9 cellular contexts compared by ENCODE assay signal in the genomic region with DNA sequence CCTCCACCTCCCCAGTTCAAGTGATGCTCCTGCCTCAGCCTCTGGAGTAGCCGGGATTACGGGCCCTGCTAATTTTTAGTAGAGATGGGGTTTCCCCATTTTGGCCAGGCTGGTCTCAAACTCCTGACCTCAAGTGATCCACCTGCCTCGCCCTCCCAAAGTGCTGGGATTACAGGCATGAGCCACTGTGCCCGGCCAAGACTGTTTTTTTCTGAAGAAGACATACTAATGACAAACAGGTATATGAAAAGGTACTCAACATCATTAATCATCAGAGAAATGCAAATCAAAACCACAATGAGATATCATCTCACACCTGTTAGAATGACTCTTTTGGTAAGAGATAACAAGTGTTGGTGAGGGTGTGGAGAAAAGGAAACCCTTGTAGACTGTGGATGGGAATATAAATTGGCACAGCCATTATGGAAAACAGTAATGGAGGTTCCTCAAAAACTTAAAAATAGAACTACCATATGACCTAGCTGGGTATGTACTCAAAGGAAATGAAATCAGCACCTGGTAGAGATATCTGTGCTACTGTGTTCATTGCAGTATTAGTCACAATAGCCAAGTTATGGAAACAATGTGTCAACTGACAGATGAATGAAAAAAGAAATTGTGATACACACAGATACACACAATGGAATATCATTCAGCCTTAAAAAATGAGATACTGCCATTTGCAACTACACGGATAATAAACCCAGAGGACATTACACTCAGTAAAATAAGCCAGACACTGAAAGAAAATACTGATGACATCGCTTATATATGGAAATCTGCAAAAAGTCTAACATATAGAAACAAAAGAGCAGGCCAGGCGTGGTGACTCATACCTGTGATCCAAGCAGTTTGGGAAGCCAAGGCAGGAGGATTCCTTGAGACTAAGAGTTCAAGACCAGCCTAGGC.
A peak's percentile ranks its signal among the peaks of the same experiment; 100 is the strongest.
DNase-seq lines count a peak whose midpoint lies in the region; ATAC-seq and TF ChIP-seq lines count a peak whose summit lies in the region.
"Had no signal": no experiment of that assay in that cellular context is flagged by ENCODE, and none has a peak within 500 bp of the region (broad histone marks: within the 10 kb centered on the region; RNA-seq: fewer than 3 reads in every experiment).

No MANE protein-coding gene starts in this region.

- no peak for TF ChIP-seq CTCF in cardiac fibroblast (IDR thresholded peaks at IDR 0.05; ENCODE audit: low read depth, low read length)

- DNase-seq in ELR (ENCODE audit: low read depth) (peak; percentile 47), cardiac fibroblast (ENCODE audit: low read depth in 2 of 2) (peak; percentile 22 to 72), NCI-H510A (lab: John Stamatoyannopoulos, UW) (no peak), NCI-H446 treated with DMSO at 0.1 percent for 48 hours (lab: John Stamatoyannopoulos, UW) (no peak), Kasumi-1 (lab: John Stamatoyannopoulos, UW) (no peak)
- DNase-seq in activated CD8-positive, alpha-beta memory T cell treated with anti-CD3 and anti-CD28 coated beads for 24 hours, result no peak
- DNase-seq: SJCRH30 had no signal

- ATAC-seq in GM19463 (IDR thresholded peaks at IDR 0.05; ENCODE audit: unreplicated experiment) (peak; percentile 65), HG03460 (IDR thresholded peaks at IDR 0.05; ENCODE audit: unreplicated experiment) (peak; percentile 74)

- H3K4me3 ChIP-seq in cardiac fibroblast (replicated peaks in 1 of 2; ENCODE audit: low read depth in 2 of 2, low read length in 2 of 2), result no peak overlapping the region
- H3K4me3 ChIP-seq: SJCRH30 had no signal

Comparison
In these comparisons a context has a peak if more than half of its experiments do, and no peak if none do; other contexts are left out.
1. DNase-seq: peak in ELR (single experiment) and cardiac fibroblast (2 of 2); none in NCI-H510A (single experiment), NCI-H446 treated with DMSO at 0.1 percent for 48 hours (single experiment), Kasumi-1 (0 of 2) and activated CD8-positive, alpha-beta memory T cell treated with anti-CD3 and anti-CD28 coated beads for 24 hours (single experiment).